In genomic region chr7:151694828-151695580, GRCh38 we compare ENCODE assay signal across 10 cellular contexts.
DNase-seq lines count a peak whose midpoint lies in the region; ATAC-seq and TF ChIP-seq lines count a peak whose summit lies in the region.
"Had no signal": no experiment of that assay in that cellular context is flagged by ENCODE, and none has a peak within 500 bp of the region (broad histone marks: within the 10 kb centered on the region; RNA-seq: fewer than 3 reads in every experiment).

No MANE protein-coding gene starts in this region.

- peak in 2 of 4 donors; percentile 52 to 67 for TF ChIP-seq EP300 in upper lobe of left lung (IDR thresholded peaks at IDR 0.05)

- TF ChIP-seq CTCF in body of pancreas (IDR thresholded peaks at IDR 0.05) (no peak), right lobe of liver (IDR thresholded peaks at IDR 0.05) (peak in 1 of 4 donors; percentile 13), upper lobe of left lung (IDR thresholded peaks at IDR 0.05) (no peak)

- H3K4me1 ChIP-seq in body of pancreas (peaks cover 20% of the 10 kb centered on the region), right lobe of liver (peaks cover 0 to 24% (median 13%) of the 10 kb centered on the region in 4 donors), upper lobe of left lung (peaks cover 18 to 23% (median 20%) of the 10 kb centered on the region in 4 donors)

- H3K27ac ChIP-seq in body of pancreas = peak overlapping the region in 3 of 4 donors; percentile 27 to 53 (median 35)
- peak overlapping the region; percentile 47 to 94 (median 70) for H3K27ac ChIP-seq in right lobe of liver
- peak overlapping the region; percentile 13 to 54 (median 33) for H3K27ac ChIP-seq in upper lobe of left lung
- H3K27ac ChIP-seq: foreskin keratinocyte had no signal

- TF ChIP-seq POLR2A in body of pancreas (IDR thresholded peaks at IDR 0.05) (no peak), right lobe of liver (IDR thresholded peaks at IDR 0.05) (no peak), upper lobe of left lung (IDR thresholded peaks at IDR 0.05) (no peak)

- no peaks in the 10 kb centered on the region for H3K9me3 Mint-ChIP-seq in activated naive CD4-positive, alpha-beta T cell treated with anti-CD3 and anti-CD28 coated beads, Interleukin-2, amount 50 U/mL, for 72 hours

- H3K36me3 ChIP-seq in body of pancreas (replicated peaks in 1 of 2; ENCODE audit: insufficient read depth in 1 of 2, low read depth in 2 of 2) (no peaks in the 10 kb centered on the region), right lobe of liver (no peaks in the 10 kb centered on the region), upper lobe of left lung (no peaks in the 10 kb centered on the region), MG63 (no peaks in the 10 kb centered on the region)

- ATAC-seq in body of pancreas (peak; percentile 55), right lobe of liver (peak; percentile 55 to 76 (median 69)), upper lobe of left lung (ENCODE audit: low FRiP score in 2 of 2) (peak in 1 of 2 donors; percentile 23)
- ATAC-seq in activated naive CD4-positive, alpha-beta T cell treated with anti-CD3 and anti-CD28 coated beads, Interleukin-2, amount 50 U/mL, for 72 hours = no peak
- ATAC-seq: GM12878 had no signal

- H3K27ac Mint-ChIP-seq in activated naive CD4-positive, alpha-beta T cell treated with anti-CD3 and anti-CD28 coated beads, Interleukin-2, amount 50 U/mL, for 72 hours = peak overlapping the region in 1 of 2 donors; percentile 2

- DNase-seq in NCI-H345 (lab: John Stamatoyannopoulos, UW) = peak; percentile 67
- no peak for DNase-seq in NCI-H345 treated with DMSO at 0.1 percent for 48 hours (lab: John Stamatoyannopoulos, UW; ENCODE audit: unreplicated experiment)
- peak in 3 of 4 donors; percentile 45 to 49 (median 45) for DNase-seq in body of pancreas
- DNase-seq in right lobe of liver = peak; percentile 68 to 86 (median 84)
- peak in 1 of 2 donors; percentile 54 for DNase-seq in upper lobe of left lung
- DNase-seq in activated naive CD4-positive, alpha-beta T cell treated with anti-CD3 and anti-CD28 coated beads, Interleukin-2, amount 50 U/mL, for 72 hours (ENCODE audit: low spot score in 2 of 2) = no peak
- no peak for DNase-seq in MG63
- DNase-seq in NCI-H526 treated with DMSO at 0.1 percent for 48 hours (lab: John Stamatoyannopoulos, UW) = no peak
- DNase-seq: foreskin keratinocyte had no signal

- H3K9me3 ChIP-seq in body of pancreas (no peaks in the 10 kb centered on the region), right lobe of liver (no peaks in the 10 kb centered on the region), upper lobe of left lung (no peaks in the 10 kb centered on the region), MG63 (no peaks in the 10 kb centered on the region)

- H3K27me3 ChIP-seq in body of pancreas (no peaks in the 10 kb centered on the region), right lobe of liver (no peaks in the 10 kb centered on the region), upper lobe of left lung (no peaks in the 10 kb centered on the region), MG63 (no peaks in the 10 kb centered on the region)
- H3K27me3 ChIP-seq: foreskin keratinocyte had no signal

- H3K36me3 Mint-ChIP-seq in activated naive CD4-positive, alpha-beta T cell treated with anti-CD3 and anti-CD28 coated beads, Interleukin-2, amount 50 U/mL, for 72 hours = no peaks in the 10 kb centered on the region

- 51 to 53% methylated on average over 14 of the region's 15 CpGs for WGBS in body of pancreas, 2 donors
- WGBS in right lobe of liver (ENCODE audit: insufficient coverage, low coverage, low lambda C conversion rate, missing lambda C conversion rate) = 27% methylated on average over 6 of the region's 15 CpGs
- WGBS in upper lobe of left lung, 2 donors = 32 to 35% methylated on average over 7 to 15 of the region's 15 CpGs

- H3K4me3 ChIP-seq in body of pancreas (no peak overlapping the region), right lobe of liver (no peak overlapping the region), upper lobe of left lung (no peak overlapping the region), MG63 (no peak overlapping the region)
- H3K4me3 ChIP-seq: GM12878 had no signal

- intact Hi-C loops in body of pancreas (cut with DNase I) = no loop called here
- intact Hi-C loops in right lobe of liver (cut with DNase I) = no loop called here

Comparison
In these comparisons a context has a peak if more than half of its experiments do, and no peak if none do; other contexts are left out.
1. DNase-seq: peak in NCI-H345 (single experiment), body of pancreas (3 of 4) and right lobe of liver (3 of 3); none in NCI-H345 treated with DMSO at 0.1 percent for 48 hours (single experiment), activated naive CD4-positive, alpha-beta T cell treated with anti-CD3 and anti-CD28 coated beads, Interleukin-2, amount 50 U/mL, for 72 hours (0 of 2), MG63 (single experiment) and NCI-H526 treated with DMSO at 0.1 percent for 48 hours (single experiment).
2. ATAC-seq: peak in body of pancreas (single experiment) and right lobe of liver (4 of 4); none in activated naive CD4-positive, alpha-beta T cell treated with anti-CD3 and anti-CD28 coated beads, Interleukin-2, amount 50 U/mL, for 72 hours (0 of 2).
3. Peak in every context shown above with its lines, with median percentiles within 50 percentile points of each other: H3K27ac ChIP-seq.